ENCODE assay signal across 1 cellular context in the genomic region with DNA sequence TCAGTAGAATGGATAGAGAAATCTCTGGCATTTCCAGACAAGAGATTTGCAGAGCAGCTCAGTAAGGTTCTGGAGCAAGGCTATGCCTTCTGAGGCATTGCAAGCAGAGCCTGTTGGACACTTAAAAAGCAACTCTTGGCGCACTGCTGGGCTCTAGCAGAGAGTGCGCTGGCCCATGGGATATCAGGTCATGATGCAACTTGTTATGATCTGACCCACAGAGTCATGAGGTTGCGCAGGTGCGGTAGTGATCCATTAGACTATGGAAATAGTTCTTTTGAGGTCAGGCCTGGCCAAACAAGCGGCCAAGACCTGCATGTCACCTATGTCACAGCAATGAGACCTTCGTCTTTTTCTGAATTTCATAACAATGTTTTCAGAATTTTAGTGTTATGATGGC.
TF ChIP-seq lines count a peak whose summit lies in the region.

No MANE protein-coding gene starts in this region.

TF ChIP-seq in A549, 52 proteins besides CTCF, POLR2A, EP300 and RAD21 (continued from another document):
- TF ChIP-seq, protein P1, sequence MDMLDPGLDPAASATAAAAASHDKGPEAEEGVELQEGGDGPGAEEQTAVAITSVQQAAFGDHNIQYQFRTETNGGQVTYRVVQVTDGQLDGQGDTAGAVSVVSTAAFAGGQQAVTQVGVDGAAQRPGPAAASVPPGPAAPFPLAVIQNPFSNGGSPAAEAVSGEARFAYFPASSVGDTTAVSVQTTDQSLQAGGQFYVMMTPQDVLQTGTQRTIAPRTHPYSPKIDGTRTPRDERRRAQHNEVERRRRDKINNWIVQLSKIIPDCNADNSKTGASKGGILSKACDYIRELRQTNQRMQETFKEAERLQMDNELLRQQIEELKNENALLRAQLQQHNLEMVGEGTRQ (IDR thresholded peaks at IDR 0.05) = no peak
- TF ChIP-seq CEBPB (IDR thresholded peaks at IDR 0.05) (no peak), MAFK (IDR thresholded peaks at IDR 0.05; ENCODE audit: partially characterized antibody) (no peak), TP53 (CRISPR knock-in tag; IDR thresholded peaks at IDR 0.05) (no peak), POLR2AphosphoS2 (conservative IDR thresholded peaks at IDR 0.05; ENCODE audit: low read length) (no peak), KDM1A (IDR thresholded peaks at IDR 0.05; ENCODE audit: low read depth) (no peak), CHD2 (IDR thresholded peaks at IDR 0.05; ENCODE audit: low read length, partially characterized antibody) (no peak), GATA3 (IDR thresholded peaks at IDR 0.05; ENCODE audit: borderline replicate concordance) (no peak), MAZ (IDR thresholded peaks at IDR 0.05; ENCODE audit: borderline replicate concordance, low read depth, low read length) (no peak)
